9 cellular contexts compared by ENCODE assay signal in the genomic region with DNA sequence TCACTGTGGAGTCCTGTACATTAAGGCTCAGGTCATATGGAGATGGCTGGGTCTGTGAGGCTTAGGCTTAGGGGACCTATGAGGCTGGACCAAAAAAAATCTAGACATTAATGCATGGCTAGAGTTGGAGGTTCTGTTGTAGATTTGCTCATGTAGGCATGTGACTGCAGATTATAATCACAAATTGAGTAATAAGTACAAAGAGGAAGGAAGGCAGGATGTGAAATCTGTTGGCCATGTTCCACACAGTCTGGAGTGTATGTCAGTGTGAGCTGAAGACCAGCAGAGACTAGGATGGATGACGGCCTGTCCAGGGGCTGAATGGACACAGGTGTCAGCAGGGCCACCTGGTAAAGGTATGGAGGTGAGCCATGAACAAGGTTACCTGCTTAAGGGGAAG. TPM values are rescaled to one million over a fixed set of nuclear protein-coding genes. Genes with fewer than 3 reads are reported as not detected.
A peak's percentile ranks its signal among the peaks of the same experiment; 100 is the strongest.
DNase-seq lines count a peak whose midpoint lies in the region; ATAC-seq, FAIRE-seq and TF ChIP-seq lines count a peak whose summit lies in the region.
"Had no signal": no experiment of that assay in that cellular context is flagged by ENCODE, and none has a peak within 500 bp of the region (broad histone marks: within the 10 kb centered on the region; RNA-seq: fewer than 3 reads in every experiment).

Gene ST3GAL6, plus strand, starts transcription at position 265 of the 400 bp plus-strand sequence. CDS start 5,101 bp downstream, outside the sequence.

- TF ChIP-seq CTCF in D721Med (IDR thresholded peaks at IDR 0.05; ENCODE audit: insufficient read depth, missing control alignments), result no peak

- H3K27ac Mint-ChIP-seq in stimulated activated naive B cell treated with anti-CD40 and anti-IgM and Interleukin-4, amounts not matched to agents 10 μg/mL and 1 μg/mL and 100 μg/mL, for 72 hours, result peak within 1 kb of the TSS; percentile 26

- H3K36me3 Mint-ChIP-seq in stimulated activated naive B cell treated with anti-CD40 and anti-IgM and Interleukin-4, amounts not matched to agents 10 μg/mL and 1 μg/mL and 100 μg/mL, for 72 hours, result no peaks in the 10 kb centered on the region

- peak; percentile 57 for ATAC-seq in GM19351 (IDR thresholded peaks at IDR 0.05; ENCODE audit: unreplicated experiment)
- ATAC-seq in Right ventricle myocardium superior (ENCODE audit: poor library complexity), result peak; percentile 58
- peak; percentile 64 to 75 for ATAC-seq in stimulated activated naive B cell treated with anti-CD40 and anti-IgM and Interleukin-4, amounts not matched to agents 10 μg/mL and 1 μg/mL and 100 μg/mL, for 72 hours (replicated peaks)
- ATAC-seq in GM18519 (IDR thresholded peaks at IDR 0.05; ENCODE audit: low FRiP score, unreplicated experiment), result no peak
- no peak for ATAC-seq in HG03196 (IDR thresholded peaks at IDR 0.05; ENCODE audit: unreplicated experiment)

- no peaks in the 10 kb centered on the region for H3K27me3 Mint-ChIP-seq in stimulated activated naive B cell treated with anti-CD40 and anti-IgM and Interleukin-4, amounts not matched to agents 10 μg/mL and 1 μg/mL and 100 μg/mL, for 72 hours

- no peaks in the 10 kb centered on the region for H3K9me3 Mint-ChIP-seq in stimulated activated naive B cell treated with anti-CD40 and anti-IgM and Interleukin-4, amounts not matched to agents 10 μg/mL and 1 μg/mL and 100 μg/mL, for 72 hours

- DNase-seq in OCI-M1 (lab: John Stamatoyannopoulos, UW), result peak; percentile 78
- DNase-seq in Right ventricle myocardium superior, result peak; percentile 48
- DNase-seq in stimulated activated naive B cell treated with anti-CD40 and anti-IgM and Interleukin-4, amounts not matched to agents 10 μg/mL and 1 μg/mL and 100 μg/mL, for 72 hours, result no peak
- DNase-seq in NCI-H526 (lab: John Stamatoyannopoulos, UW), result no peak
- DNase-seq in D721Med (ENCODE audit: insufficient read length, low spot score), result no peak
- DNase-seq: activated naive CD4-positive, alpha-beta T cell treated with Interleukin-2 at 50 U/mL for 16 hours had no signal

- no peak for FAIRE-seq in D721Med (lab: Jason Lieb, UNC)

- H3K4me3 Mint-ChIP-seq in stimulated activated naive B cell treated with anti-CD40 and anti-IgM and Interleukin-4, amounts not matched to agents 10 μg/mL and 1 μg/mL and 100 μg/mL, for 72 hours, result peak within 1 kb of the TSS in 1 of 2 donors; percentile 17

- intact Hi-C loops in Right ventricle myocardium superior (cut with DNase I), result loop anchor here (2.0 kb wide), 1 partner anchor 30 kb away; no protein-coding TSS in a partner anchor

- H3K4me1 Mint-ChIP-seq in stimulated activated naive B cell treated with anti-CD40 and anti-IgM and Interleukin-4, amounts not matched to agents 10 μg/mL and 1 μg/mL and 100 μg/mL, for 72 hours, result peaks cover 16 to 34% of the 10 kb centered on the region in 2 donors

RNA-seq across cellular contexts. Expression of gene ST3GAL6, which starts in this region (rescaled TPM):
- total RNA-seq in Right ventricle myocardium superior, result 34.1 TPM

Comparison
In these comparisons a context has a peak if more than half of its experiments do, and no peak if none do; other contexts are left out.
1. ATAC-seq: peak in GM19351 (single experiment), Right ventricle myocardium superior (single experiment) and stimulated activated naive B cell treated with anti-CD40 and anti-IgM and Interleukin-4, amounts not matched to agents 10 μg/mL and 1 μg/mL and 100 μg/mL, for 72 hours (2 of 2); none in GM18519 (single experiment) and HG03196 (single experiment).
2. DNase-seq: peak in OCI-M1 (single experiment) and Right ventricle myocardium superior (single experiment); none in stimulated activated naive B cell treated with anti-CD40 and anti-IgM and Interleukin-4, amounts not matched to agents 10 μg/mL and 1 μg/mL and 100 μg/mL, for 72 hours (single experiment), NCI-H526 (0 of 2) and D721Med (single experiment).